8 cellular contexts compared by ENCODE assay signal in the genomic region with DNA sequence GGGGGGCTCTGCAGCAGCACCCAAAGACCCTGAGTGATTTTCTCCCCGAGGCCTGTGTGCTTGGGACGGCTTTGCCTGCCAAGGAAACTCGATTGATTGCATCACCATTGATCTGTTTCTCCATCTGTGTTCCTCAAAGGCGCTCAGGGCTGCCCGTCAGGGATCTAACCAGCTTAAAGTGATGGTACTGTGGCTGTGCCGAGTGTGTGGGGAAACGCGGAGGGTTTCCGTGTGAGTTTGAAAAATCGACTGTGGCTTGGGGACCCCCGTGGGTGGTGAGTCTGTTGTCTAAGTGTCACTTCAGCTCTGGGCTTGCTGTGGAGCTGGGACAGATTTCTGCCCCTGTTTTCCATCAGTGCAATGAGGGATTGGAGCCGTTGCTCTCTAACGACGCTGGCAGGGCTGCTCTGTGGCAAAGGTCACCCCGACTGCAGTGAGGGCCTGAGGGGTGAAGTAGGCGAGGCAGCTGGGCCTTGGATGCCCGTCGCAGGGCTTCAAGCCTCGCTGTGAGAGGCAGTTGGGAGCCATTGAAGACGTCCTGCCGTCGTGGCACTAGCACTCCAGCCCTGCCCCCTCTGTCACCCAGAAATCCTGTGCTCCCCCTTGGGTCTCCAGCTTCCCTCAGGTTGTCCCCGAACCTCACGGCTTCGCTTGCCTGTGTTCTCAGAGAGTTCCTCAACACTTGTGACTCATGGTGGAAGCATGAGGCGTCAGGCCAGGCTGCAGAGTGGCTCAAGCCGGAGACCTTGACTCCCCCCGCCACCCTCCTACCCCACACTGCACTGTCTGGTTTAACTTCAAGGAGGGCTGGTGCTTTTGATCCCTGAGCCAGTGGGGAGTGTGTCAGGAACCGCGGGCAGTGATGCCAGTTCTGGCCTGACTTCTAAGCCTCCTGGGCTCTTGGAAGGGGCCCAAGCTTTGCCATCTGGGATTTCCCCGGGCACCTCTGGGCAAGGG. TPM values are rescaled to one million over a fixed set of nuclear protein-coding genes. Genes with fewer than 3 reads are reported as not detected.
DNase-seq lines count a peak whose midpoint lies in the region; ATAC-seq, FAIRE-seq and TF ChIP-seq lines count a peak whose summit lies in the region.

No MANE protein-coding gene starts in this region.

- H3K4me3 ChIP-seq in A549, result no peak overlapping the region
- H3K4me3 ChIP-seq in astrocyte of the spinal cord (ENCODE audit: low read depth, low read length), result no peak overlapping the region

- peaks cover 23% of the 10 kb centered on the region for H3K4me1 ChIP-seq in A549

- 0 out of 5 replicates have a peak, but pooled peaks of 1 of the 2 experiments have one; percentile 17 for TF ChIP-seq RAD21 in A549 (conservative IDR thresholded peaks at IDR 0.05 in 1 of 2, IDR thresholded peaks at IDR 0.05 in 1 of 2)

- ATAC-seq in A549 (peak; percentile 91), HG02870 (IDR thresholded peaks at IDR 0.05; ENCODE audit: unreplicated experiment) (no peak)

- peak overlapping the region; percentile 67 to 85 for H3K27ac ChIP-seq in A549

- TF ChIP-seq POLR2A in A549 (IDR thresholded peaks at IDR 0.05; ENCODE audit: low read length), result no peak

- peak overlapping the region; percentile 69 for H3K4me2 ChIP-seq in A549

- in situ Hi-C loops in astrocyte of the spinal cord (cut with HindIII; ENCODE audit: low sequenced_read_pairs), result no loop called here

- TF ChIP-seq CTCF in A549 (IDR thresholded peaks at IDR 0.05) (no peak), astrocyte of the spinal cord (IDR thresholded peaks at IDR 0.05; ENCODE audit: low read depth, low read length) (no peak)

- no peaks in the 10 kb centered on the region for H3K9me3 ChIP-seq in A549

- POLR2A ChIA-PET in A549 (lab: Yijun Ruan, JAX), result interaction anchor here (0.8 kb wide), 1 partner anchor 16 kb away, joined by 3 read pairs; no protein-coding TSS in a partner anchor

- 49% methylated on average over 22 of the region's 31 CpGs for WGBS in A549 (ENCODE audit: missing lambda C conversion rate)

- peak; percentile 48 to 71 for DNase-seq in A549 (ENCODE audit: low read depth in 1 of 2, low spot score in 1 of 2)
- DNase-seq in HK-2 (ENCODE audit: unreplicated experiment), result peak; percentile 77
- peak; percentile 77 for DNase-seq in astrocyte of the spinal cord (ENCODE audit: low read depth, low spot score)
- DNase-seq in kidney tubule cell (ENCODE audit: low spot score), result peak; percentile 91
- DNase-seq in activated CD4-positive, CD25-positive, alpha-beta regulatory T cell (lab: John Stamatoyannopoulos, UW), result no peak
- DNase-seq in SIG-M5 (lab: John Stamatoyannopoulos, UW), result no peak
- no peak for DNase-seq in OCI-M2 (lab: John Stamatoyannopoulos, UW; ENCODE audit: unreplicated experiment)

- no peak for FAIRE-seq in A549 (lab: Jason Lieb, UNC)

- TF ChIP-seq EP300 in A549 (IDR thresholded peaks at IDR 0.05), result no peak

- CTCF ChIA-PET in A549 (lab: Yijun Ruan, JAX), result no interaction called here

TF ChIP-seq in A549, 52 proteins besides CTCF, POLR2A, EP300 and RAD21:
- peak; percentile 44; the same call in 1 of the 2 replicates for TF ChIP-seq JUNB (IDR thresholded peaks at IDR 0.05)
- peak in 1 of 2 experiments; percentile 36; a peak in 2 of 4 replicates for TF ChIP-seq CEBPB (IDR thresholded peaks at IDR 0.05)
- TF ChIP-seq, protein P1, sequence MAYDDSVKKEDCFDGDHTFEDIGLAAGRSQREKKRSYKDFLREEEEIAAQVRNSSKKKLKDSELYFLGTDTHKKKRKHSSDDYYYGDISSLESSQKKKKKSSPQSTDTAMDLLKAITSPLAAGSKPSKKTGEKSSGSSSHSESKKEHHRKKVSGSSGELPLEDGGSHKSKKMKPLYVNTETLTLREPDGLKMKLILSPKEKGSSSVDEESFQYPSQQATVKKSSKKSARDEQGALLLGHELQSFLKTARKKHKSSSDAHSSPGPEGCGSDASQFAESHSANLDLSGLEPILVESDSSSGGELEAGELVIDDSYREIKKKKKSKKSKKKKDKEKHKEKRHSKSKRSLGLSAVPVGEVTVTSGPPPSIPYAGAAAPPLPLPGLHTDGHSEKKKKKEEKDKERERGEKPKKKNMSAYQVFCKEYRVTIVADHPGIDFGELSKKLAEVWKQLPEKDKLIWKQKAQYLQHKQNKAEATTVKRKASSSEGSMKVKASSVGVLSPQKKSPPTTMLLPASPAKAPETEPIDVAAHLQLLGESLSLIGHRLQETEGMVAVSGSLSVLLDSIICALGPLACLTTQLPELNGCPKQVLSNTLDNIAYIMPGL (CRISPR knock-in tag; IDR thresholded peaks at IDR 0.05; ENCODE audit: borderline replicate concordance), result no peak
- TF ChIP-seq CBX8 (IDR thresholded peaks at IDR 0.05), result no peak
- TF ChIP-seq, protein P2, sequence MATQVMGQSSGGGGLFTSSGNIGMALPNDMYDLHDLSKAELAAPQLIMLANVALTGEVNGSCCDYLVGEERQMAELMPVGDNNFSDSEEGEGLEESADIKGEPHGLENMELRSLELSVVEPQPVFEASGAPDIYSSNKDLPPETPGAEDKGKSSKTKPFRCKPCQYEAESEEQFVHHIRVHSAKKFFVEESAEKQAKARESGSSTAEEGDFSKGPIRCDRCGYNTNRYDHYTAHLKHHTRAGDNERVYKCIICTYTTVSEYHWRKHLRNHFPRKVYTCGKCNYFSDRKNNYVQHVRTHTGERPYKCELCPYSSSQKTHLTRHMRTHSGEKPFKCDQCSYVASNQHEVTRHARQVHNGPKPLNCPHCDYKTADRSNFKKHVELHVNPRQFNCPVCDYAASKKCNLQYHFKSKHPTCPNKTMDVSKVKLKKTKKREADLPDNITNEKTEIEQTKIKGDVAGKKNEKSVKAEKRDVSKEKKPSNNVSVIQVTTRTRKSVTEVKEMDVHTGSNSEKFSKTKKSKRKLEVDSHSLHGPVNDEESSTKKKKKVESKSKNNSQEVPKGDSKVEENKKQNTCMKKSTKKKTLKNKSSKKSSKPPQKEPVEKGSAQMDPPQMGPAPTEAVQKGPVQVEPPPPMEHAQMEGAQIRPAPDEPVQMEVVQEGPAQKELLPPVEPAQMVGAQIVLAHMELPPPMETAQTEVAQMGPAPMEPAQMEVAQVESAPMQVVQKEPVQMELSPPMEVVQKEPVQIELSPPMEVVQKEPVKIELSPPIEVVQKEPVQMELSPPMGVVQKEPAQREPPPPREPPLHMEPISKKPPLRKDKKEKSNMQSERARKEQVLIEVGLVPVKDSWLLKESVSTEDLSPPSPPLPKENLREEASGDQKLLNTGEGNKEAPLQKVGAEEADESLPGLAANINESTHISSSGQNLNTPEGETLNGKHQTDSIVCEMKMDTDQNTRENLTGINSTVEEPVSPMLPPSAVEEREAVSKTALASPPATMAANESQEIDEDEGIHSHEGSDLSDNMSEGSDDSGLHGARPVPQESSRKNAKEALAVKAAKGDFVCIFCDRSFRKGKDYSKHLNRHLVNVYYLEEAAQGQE (IDR thresholded peaks at IDR 0.05), result no peak
- no peak for TF ChIP-seq MAFK (IDR thresholded peaks at IDR 0.05; ENCODE audit: partially characterized antibody)
- no peak for TF ChIP-seq ZFP36 (IDR thresholded peaks at IDR 0.05; ENCODE audit: borderline replicate concordance, partially characterized antibody)
- TF ChIP-seq, protein P3, sequence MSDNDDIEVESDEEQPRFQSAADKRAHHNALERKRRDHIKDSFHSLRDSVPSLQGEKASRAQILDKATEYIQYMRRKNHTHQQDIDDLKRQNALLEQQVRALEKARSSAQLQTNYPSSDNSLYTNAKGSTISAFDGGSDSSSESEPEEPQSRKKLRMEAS (IDR thresholded peaks at IDR 0.05), result peak; percentile 75; the same call in 1 of the 2 replicates
- no peak for TF ChIP-seq KDM5A (IDR thresholded peaks at IDR 0.05)
- 0 out of 2 replicates have a peak, but pooled peaks have one; percentile 12 for TF ChIP-seq FOSL2 (IDR thresholded peaks at IDR 0.05)
- peak; percentile 59 for TF ChIP-seq FOSL2 (CRISPR knock-in tag; IDR thresholded peaks at IDR 0.05)
- 0 out of 2 replicates have a peak, but pooled peaks have one; percentile 22 for TF ChIP-seq GATA3 (IDR thresholded peaks at IDR 0.05; ENCODE audit: borderline replicate concordance)
- TF ChIP-seq JUN (IDR thresholded peaks at IDR 0.05), result peak in 1 of 2 experiments; percentile 48; a peak in 1 of 5 replicates

RNA-seq across cellular contexts. Expression of a gene that starts 21.8 kb away (rescaled TPM):
- 0.03 and 0.07 TPM in 2 replicates for polyA plus RNA-seq in A549 (2011; rRNA removed)
- polyA plus RNA-seq in A549 (2012; cell fraction: cytosol; rRNA removed), result 0.01 and 0.04 TPM in 2 replicates
- 0.11 and 0.16 TPM in 2 replicates for polyA plus RNA-seq in A549 (2012; cell fraction: nucleus; rRNA removed)
- polyA plus RNA-seq in A549 (2017; fragmentation: RNase III; extraction: RNeasy Plus Mini Kit Qiagen cat#74134 plus additional on column Dnase treatment), result 0.12 to 0.17 TPM (median 0.13 TPM) in 3 replicates
- polyA minus RNA-seq in A549 (2011; rRNA and poly(A)+ RNA removed), result under 0.01 and 0.17 TPM in 2 replicates

RNA-seq across cellular contexts. Expression of a gene that starts 59.8 kb away (rescaled TPM):
- 47.9 and 51.1 TPM in 2 replicates for polyA plus RNA-seq in A549 (2011; rRNA removed)
- polyA plus RNA-seq in A549 (2012; cell fraction: cytosol; rRNA removed), result 148 and 162 TPM in 2 replicates
- 77.0 and 84.9 TPM in 2 replicates for polyA plus RNA-seq in A549 (2012; cell fraction: nucleus; rRNA removed)
- 71.8 to 74.0 TPM (median 72.0 TPM) in 3 replicates for polyA plus RNA-seq in A549 (2017; fragmentation: RNase III; extraction: RNeasy Plus Mini Kit Qiagen cat#74134 plus additional on column Dnase treatment)
- 8.1 and 8.3 TPM in 2 replicates for polyA minus RNA-seq in A549 (2011; rRNA and poly(A)+ RNA removed)

Comparison
In these comparisons a context has a peak if more than half of its experiments do, and no peak if none do; other contexts are left out.
1. DNase-seq: peak in A549 (2 of 2), HK-2 (single experiment), astrocyte of the spinal cord (single experiment) and kidney tubule cell (single experiment); none in activated CD4-positive, CD25-positive, alpha-beta regulatory T cell (0 of 4), SIG-M5 (single experiment) and OCI-M2 (single experiment).